In the genomic region with DNA sequence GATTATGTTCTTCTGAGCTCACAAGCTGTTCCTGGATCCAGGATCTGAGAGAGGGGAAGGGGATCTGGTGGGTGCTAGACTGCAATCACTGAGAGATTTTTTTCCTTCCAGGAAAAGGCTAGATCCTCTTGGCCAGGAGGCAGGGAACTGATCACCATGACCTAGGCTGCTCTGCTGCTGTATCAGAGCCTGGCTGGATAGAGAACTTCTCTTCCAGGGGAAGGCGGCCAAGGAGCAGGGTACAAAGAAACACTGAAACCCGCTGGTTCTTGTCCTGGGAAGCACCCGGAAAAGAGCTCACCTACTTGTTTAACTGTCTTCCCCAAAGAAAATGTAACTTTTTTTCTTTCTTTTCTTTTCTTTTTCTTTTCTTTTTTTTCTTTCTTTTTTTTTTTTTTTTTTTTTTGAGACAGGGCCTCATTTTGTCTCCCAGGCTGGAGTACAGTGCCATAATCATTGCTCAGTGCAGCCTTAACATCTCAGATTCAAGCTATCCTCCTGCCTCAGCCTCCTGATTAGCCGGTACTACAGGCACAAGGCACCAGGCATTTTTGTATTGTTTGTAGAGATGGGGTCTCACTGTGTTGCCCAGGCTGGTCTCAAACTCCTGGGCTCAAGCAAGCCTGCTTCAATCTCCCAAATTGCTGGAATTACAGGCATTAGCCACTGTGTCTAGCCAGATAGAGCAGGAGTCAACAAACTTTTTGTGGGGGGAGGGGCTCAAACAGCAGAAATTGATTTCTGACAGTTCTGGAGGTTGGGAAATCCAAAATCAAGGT, we compare ENCODE assay signal across 1 cellular context.
A peak's percentile ranks its signal among the peaks of the same experiment; 100 is the strongest.
TF ChIP-seq lines count a peak whose summit lies in the region.

No MANE protein-coding gene starts in this region.

TF ChIP-seq in HepG2, 621 proteins besides CTCF, POLR2A, EP300 and RAD21:
- TF ChIP-seq USF2 (IDR thresholded peaks at IDR 0.05; ENCODE audit: low read depth, low read length) (no peak), USF2 (CRISPR knock-in tag; IDR thresholded peaks at IDR 0.05; ENCODE audit: borderline replicate concordance) (no peak), ZNF121 (CRISPR knock-in tag; IDR thresholded peaks at IDR 0.05) (0 out of 2 replicates have a peak, but pooled peaks have one; percentile 30)
TF ChIP-seq in HepG2: peak in this region for 1.
